In genomic region chr7:38362591-38363239, GRCh38 we compare ENCODE assay signal across 8 cellular contexts.
DNase-seq lines count a peak whose midpoint lies in the region; ATAC-seq and TF ChIP-seq lines count a peak whose summit lies in the region.
"Not testable (repeated sequence)": the region's sequence is repeated elsewhere in the genome, so short reads cannot be mapped to it uniquely, and the experiment has no call there.

No MANE protein-coding gene starts in this region.

- H3K4me2 ChIP-seq in KMS-11, result peak overlapping the region; percentile 99

- H3K27me3 Mint-ChIP-seq in endothelial cell (ENCODE audit: unreplicated experiment); stimulated activated naive B cell treated with anti-CD40 and anti-IgM and Interleukin-4, amounts not matched to agents 10 μg/mL and 1 μg/mL and 100 μg/mL, for 72 hours: not testable (repeated sequence)

- peak overlapping the region; percentile 33; the same call in 1 of the 2 replicates for H2AFZ ChIP-seq in KMS-11 (ENCODE audit: low read depth)

- peak overlapping the region; percentile 40 for H3K4me3 ChIP-seq in GM12864 (ENCODE audit: low read depth, low read length)
- H3K4me3 ChIP-seq in KMS-11 (IDR thresholded peaks at IDR 0.05; ENCODE audit: insufficient read depth, low read depth, low read length), result not testable (repeated sequence)

- not testable (repeated sequence) for H4K20me1 ChIP-seq in KMS-11 (ENCODE audit: insufficient read depth)

- not testable (repeated sequence) for DNase-seq in GM12864 (ENCODE audit: low read depth); endothelial cell (ENCODE audit: low spot score); stimulated activated naive B cell treated with anti-CD40 and anti-IgM and Interleukin-4, amounts not matched to agents 10 μg/mL and 1 μg/mL and 100 μg/mL, for 72 hours
- peak; percentile 34 for DNase-seq in T-helper 22 cell (ENCODE audit: low read depth)
- peak; percentile 54 to 69 for DNase-seq in activated T-cell treated with anti-CD3 and anti-CD28 coated beads, Interleukin-2, amount 50 U/mL, for 48 hours

- not testable (repeated sequence) for H3K27me3 ChIP-seq in KMS-11 (ENCODE audit: insufficient read depth, low read depth)

- not testable (repeated sequence) for H3K9me3 Mint-ChIP-seq in endothelial cell (ENCODE audit: unreplicated experiment); stimulated activated naive B cell treated with anti-CD40 and anti-IgM and Interleukin-4, amounts not matched to agents 10 μg/mL and 1 μg/mL and 100 μg/mL, for 72 hours

- peaks cover 59% of the 10 kb centered on the region for H3K4me1 Mint-ChIP-seq in endothelial cell (ENCODE audit: unreplicated experiment)
- peaks cover 35 to 50% of the 10 kb centered on the region in 2 donors for H3K4me1 Mint-ChIP-seq in stimulated activated naive B cell treated with anti-CD40 and anti-IgM and Interleukin-4, amounts not matched to agents 10 μg/mL and 1 μg/mL and 100 μg/mL, for 72 hours

- peak overlapping the region; percentile 66 for H3K27ac ChIP-seq in KMS-11

- not testable (repeated sequence) for H3K36me3 ChIP-seq in KMS-11 (ENCODE audit: insufficient read depth)

- H3K4me3 Mint-ChIP-seq in endothelial cell (ENCODE audit: unreplicated experiment), result peak overlapping the region; percentile 70
- H3K4me3 Mint-ChIP-seq in stimulated activated naive B cell treated with anti-CD40 and anti-IgM and Interleukin-4, amounts not matched to agents 10 μg/mL and 1 μg/mL and 100 μg/mL, for 72 hours, result peak overlapping the region; percentile 37 to 71

- peak; percentile 54 for ATAC-seq in GM19395 (IDR thresholded peaks at IDR 0.05; ENCODE audit: unreplicated experiment)
- ATAC-seq in HG02938 (IDR thresholded peaks at IDR 0.05; ENCODE audit: unreplicated experiment), result peak; percentile 26
- peak; percentile 40 to 55 for ATAC-seq in stimulated activated naive B cell treated with anti-CD40 and anti-IgM and Interleukin-4, amounts not matched to agents 10 μg/mL and 1 μg/mL and 100 μg/mL, for 72 hours (replicated peaks)

- peaks cover 79% of the 10 kb centered on the region for H3K4me1 ChIP-seq in KMS-11 (ENCODE audit: low read depth, poor library complexity, severe bottlenecking)

- not testable (repeated sequence) for TF ChIP-seq CTCF in GM12864 (IDR thresholded peaks at IDR 0.05; ENCODE audit: low read depth, low read length, missing control alignments); KMS-11 (conservative IDR thresholded peaks at IDR 0.05; ENCODE audit: low read depth, low read length); endothelial cell (IDR thresholded peaks at IDR 0.05; ENCODE audit: unreplicated experiment)

- H3K27ac Mint-ChIP-seq in endothelial cell (ENCODE audit: unreplicated experiment), result not testable (repeated sequence)
- H3K27ac Mint-ChIP-seq in stimulated activated naive B cell treated with anti-CD40 and anti-IgM and Interleukin-4, amounts not matched to agents 10 μg/mL and 1 μg/mL and 100 μg/mL, for 72 hours, result peak overlapping the region; percentile 90

- H3K9ac ChIP-seq in KMS-11, result peak overlapping the region; percentile 23; the same call in 1 of the 2 replicates

- H3K36me3 Mint-ChIP-seq in endothelial cell (ENCODE audit: low read depth, unreplicated experiment), result not testable (repeated sequence)
- peaks cover 4 to 13% of the 10 kb centered on the region in 2 donors for H3K36me3 Mint-ChIP-seq in stimulated activated naive B cell treated with anti-CD40 and anti-IgM and Interleukin-4, amounts not matched to agents 10 μg/mL and 1 μg/mL and 100 μg/mL, for 72 hours

- peaks cover 45% of the 10 kb centered on the region for H3K79me2 ChIP-seq in KMS-11 (ENCODE audit: insufficient read depth, low read depth)
